1 cellular context compared by ENCODE assay signal in genomic region chr15:57611119-57611518, GRCh38.
TF ChIP-seq lines count a peak whose summit lies in the region.

No MANE protein-coding gene starts in this region.

TF ChIP-seq in HepG2, 621 proteins besides CTCF, POLR2A, EP300 and RAD21 (continued from another document):
- peak; percentile 38; the same call in 1 of the 2 replicates for TF ChIP-seq ARID5B (CRISPR knock-in tag; IDR thresholded peaks at IDR 0.05)
- no peak for TF ChIP-seq KLF6 (CRISPR knock-in tag; IDR thresholded peaks at IDR 0.05)
- peak; percentile 88 for TF ChIP-seq RFX3 (CRISPR knock-in tag; IDR thresholded peaks at IDR 0.05)
- TF ChIP-seq PRDM15 (CRISPR knock-in tag; IDR thresholded peaks at IDR 0.05): no peak
- no peak for TF ChIP-seq ZNF484 (CRISPR knock-in tag; IDR thresholded peaks at IDR 0.05; ENCODE audit: borderline replicate concordance, low read depth)
- no peak for TF ChIP-seq MAZ (IDR thresholded peaks at IDR 0.05; ENCODE audit: borderline replicate concordance, low read depth, low read length)
- TF ChIP-seq MAZ (CRISPR knock-in tag; IDR thresholded peaks at IDR 0.05; ENCODE audit: low read depth): no peak
- TF ChIP-seq HMGXB3 (CRISPR knock-in tag; IDR thresholded peaks at IDR 0.05; ENCODE audit: borderline replicate concordance): 0 out of 2 replicates have a peak, but pooled peaks have one; percentile 28
- peak; percentile 83 for TF ChIP-seq RFX5 (IDR thresholded peaks at IDR 0.05; ENCODE audit: low read depth, low read length)
- TF ChIP-seq ATF1 (CRISPR knock-in tag; IDR thresholded peaks at IDR 0.05): no peak
- TF ChIP-seq CHD2 (IDR thresholded peaks at IDR 0.05; ENCODE audit: low read depth, low read length): no peak
- TF ChIP-seq ZNF331 (CRISPR knock-in tag; IDR thresholded peaks at IDR 0.05): no peak
- no peak for TF ChIP-seq HNRNPK (IDR thresholded peaks at IDR 0.05; ENCODE audit: low read depth, low read length, poor library complexity, severe bottlenecking)
- TF ChIP-seq DMAP1 (CRISPR knock-in tag; IDR thresholded peaks at IDR 0.05): no peak
- TF ChIP-seq PHF5A (CRISPR knock-in tag; IDR thresholded peaks at IDR 0.05; ENCODE audit: low read depth, unreplicated experiment): no peak
- TF ChIP-seq NKX3-1 (CRISPR knock-in tag; IDR thresholded peaks at IDR 0.05): no peak
- TF ChIP-seq SIN3A (IDR thresholded peaks at IDR 0.05; ENCODE audit: borderline replicate concordance, low read depth, low read length): no peak
- TF ChIP-seq MXD1 (CRISPR knock-in tag; IDR thresholded peaks at IDR 0.05): no peak
- TF ChIP-seq ZNF563 (CRISPR knock-in tag; IDR thresholded peaks at IDR 0.05): no peak
- TF ChIP-seq ZNF513 (CRISPR knock-in tag; conservative IDR thresholded peaks at IDR 0.05): no peak
- TF ChIP-seq RFX1 (IDR thresholded peaks at IDR 0.05): peak; percentile 71
